Comparison of ENCODE assay signal across 1 cellular context in the genomic region with DNA sequence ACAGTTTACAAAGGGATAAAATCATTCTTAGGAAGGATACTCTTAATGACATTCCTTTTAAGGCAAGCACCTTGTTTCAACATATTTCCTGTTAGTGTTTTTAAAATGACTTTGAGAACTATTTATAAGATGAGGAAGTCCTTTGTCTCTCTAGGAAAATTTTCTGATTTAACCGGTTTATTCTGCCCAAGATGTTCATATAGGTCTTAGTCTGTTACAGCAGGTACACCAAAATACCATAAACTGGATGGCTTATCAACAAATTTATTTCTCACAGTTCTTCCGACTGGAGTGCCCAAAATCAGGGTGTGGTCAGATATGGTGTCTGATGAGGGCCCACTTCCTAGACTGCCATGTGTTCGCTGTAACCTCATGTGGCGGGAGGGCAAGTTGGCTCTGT.
TF ChIP-seq lines count a peak whose summit lies in the region.

No MANE protein-coding gene starts in this region.

TF ChIP-seq in GM12878, 131 proteins besides CTCF, POLR2A, EP300 and RAD21 (continued from another document):
- TF ChIP-seq, protein P1, sequence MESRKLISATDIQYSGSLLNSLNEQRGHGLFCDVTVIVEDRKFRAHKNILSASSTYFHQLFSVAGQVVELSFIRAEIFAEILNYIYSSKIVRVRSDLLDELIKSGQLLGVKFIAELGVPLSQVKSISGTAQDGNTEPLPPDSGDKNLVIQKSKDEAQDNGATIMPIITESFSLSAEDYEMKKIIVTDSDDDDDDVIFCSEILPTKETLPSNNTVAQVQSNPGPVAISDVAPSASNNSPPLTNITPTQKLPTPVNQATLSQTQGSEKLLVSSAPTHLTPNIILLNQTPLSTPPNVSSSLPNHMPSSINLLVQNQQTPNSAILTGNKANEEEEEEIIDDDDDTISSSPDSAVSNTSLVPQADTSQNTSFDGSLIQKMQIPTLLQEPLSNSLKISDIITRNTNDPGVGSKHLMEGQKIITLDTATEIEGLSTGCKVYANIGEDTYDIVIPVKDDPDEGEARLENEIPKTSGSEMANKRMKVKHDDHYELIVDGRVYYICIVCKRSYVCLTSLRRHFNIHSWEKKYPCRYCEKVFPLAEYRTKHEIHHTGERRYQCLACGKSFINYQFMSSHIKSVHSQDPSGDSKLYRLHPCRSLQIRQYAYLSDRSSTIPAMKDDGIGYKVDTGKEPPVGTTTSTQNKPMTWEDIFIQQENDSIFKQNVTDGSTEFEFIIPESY (IDR thresholded peaks at IDR 0.05): no peak
- TF ChIP-seq, protein P2, sequence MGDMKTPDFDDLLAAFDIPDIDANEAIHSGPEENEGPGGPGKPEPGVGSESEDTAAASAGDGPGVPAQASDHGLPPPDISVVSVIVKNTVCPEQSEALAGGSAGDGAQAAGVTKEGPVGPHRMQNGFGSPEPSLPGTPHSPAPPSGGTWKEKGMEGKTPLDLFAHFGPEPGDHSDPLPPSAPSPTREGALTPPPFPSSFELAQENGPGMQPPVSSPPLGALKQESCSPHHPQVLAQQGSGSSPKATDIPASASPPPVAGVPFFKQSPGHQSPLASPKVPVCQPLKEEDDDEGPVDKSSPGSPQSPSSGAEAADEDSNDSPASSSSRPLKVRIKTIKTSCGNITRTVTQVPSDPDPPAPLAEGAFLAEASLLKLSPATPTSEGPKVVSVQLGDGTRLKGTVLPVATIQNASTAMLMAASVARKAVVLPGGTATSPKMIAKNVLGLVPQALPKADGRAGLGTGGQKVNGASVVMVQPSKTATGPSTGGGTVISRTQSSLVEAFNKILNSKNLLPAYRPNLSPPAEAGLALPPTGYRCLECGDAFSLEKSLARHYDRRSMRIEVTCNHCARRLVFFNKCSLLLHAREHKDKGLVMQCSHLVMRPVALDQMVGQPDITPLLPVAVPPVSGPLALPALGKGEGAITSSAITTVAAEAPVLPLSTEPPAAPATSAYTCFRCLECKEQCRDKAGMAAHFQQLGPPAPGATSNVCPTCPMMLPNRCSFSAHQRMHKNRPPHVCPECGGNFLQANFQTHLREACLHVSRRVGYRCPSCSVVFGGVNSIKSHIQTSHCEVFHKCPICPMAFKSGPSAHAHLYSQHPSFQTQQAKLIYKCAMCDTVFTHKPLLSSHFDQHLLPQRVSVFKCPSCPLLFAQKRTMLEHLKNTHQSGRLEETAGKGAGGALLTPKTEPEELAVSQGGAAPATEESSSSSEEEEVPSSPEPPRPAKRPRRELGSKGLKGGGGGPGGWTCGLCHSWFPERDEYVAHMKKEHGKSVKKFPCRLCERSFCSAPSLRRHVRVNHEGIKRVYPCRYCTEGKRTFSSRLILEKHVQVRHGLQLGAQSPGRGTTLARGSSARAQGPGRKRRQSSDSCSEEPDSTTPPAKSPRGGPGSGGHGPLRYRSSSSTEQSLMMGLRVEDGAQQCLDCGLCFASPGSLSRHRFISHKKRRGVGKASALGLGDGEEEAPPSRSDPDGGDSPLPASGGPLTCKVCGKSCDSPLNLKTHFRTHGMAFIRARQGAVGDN (IDR thresholded peaks at IDR 0.05): no peak
- TF ChIP-seq ZZZ3 (IDR thresholded peaks at IDR 0.05; ENCODE audit: control insufficient read depth, insufficient read length, low read depth) (no peak), CBFB (IDR thresholded peaks at IDR 0.05; ENCODE audit: low read depth) (no peak), STAT3 (IDR thresholded peaks at IDR 0.05; ENCODE audit: low read depth, low read length) (no peak), BCL3 (IDR thresholded peaks at IDR 0.05; ENCODE audit: borderline replicate concordance, insufficient read depth, low read depth, low read length, poor library complexity, severe bottlenecking) (no peak), TBL1XR1 (IDR thresholded peaks at IDR 0.05; ENCODE audit: low read depth, low read length) (no peak), CHD1 (IDR thresholded peaks at IDR 0.05; ENCODE audit: low read depth, low read length) (no peak)
